In the genomic region with DNA sequence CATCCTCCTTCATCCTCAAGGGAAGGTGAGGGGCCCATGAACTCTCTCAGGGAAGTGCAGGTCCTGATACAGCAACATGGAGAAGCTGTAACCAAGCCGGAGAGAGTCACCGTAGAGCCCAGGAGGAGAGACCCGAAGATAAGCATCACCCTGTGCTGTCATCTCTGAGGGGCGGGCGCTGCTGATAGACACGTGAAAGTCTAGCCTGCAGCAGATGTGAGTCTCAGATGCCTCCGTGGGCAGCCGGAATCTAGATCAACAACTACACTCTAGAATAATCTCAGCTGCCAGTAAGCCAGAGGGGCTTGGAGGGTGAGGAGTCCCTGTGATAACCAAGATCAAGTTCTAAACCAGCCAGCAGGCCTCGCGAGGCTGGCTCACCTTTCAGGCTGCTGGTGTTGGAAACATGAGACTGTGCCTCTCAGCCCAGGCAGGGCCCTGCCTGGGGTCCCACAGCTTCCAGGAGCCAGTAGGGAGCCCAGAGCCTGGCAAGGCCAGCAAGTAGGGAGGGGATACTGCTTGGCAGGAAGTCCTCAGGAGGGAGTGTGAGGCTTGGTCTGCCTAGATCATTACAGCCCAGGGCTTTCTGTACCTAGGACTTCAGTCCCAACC, we compare ENCODE assay signal across 1 cellular context.
TF ChIP-seq lines count a peak whose summit lies in the region.

No MANE protein-coding gene starts in this region.

TF ChIP-seq in K562, 482 proteins besides CTCF, POLR2A, EP300 and RAD21 (continued from another document and continues in another):
- TF ChIP-seq PTTG1 (tag; IDR thresholded peaks at IDR 0.05; ENCODE audit: low read depth) (no peak), ZNF436 (CRISPR knock-in tag; IDR thresholded peaks at IDR 0.05) (no peak), BCL6 (CRISPR knock-in tag; IDR thresholded peaks at IDR 0.05) (no peak), PHF8 (IDR thresholded peaks at IDR 0.05; ENCODE audit: borderline replicate concordance, low read length) (no peak), ZNF696 (CRISPR knock-in tag; conservative IDR thresholded peaks at IDR 0.05) (no peak), CHD1 (IDR thresholded peaks at IDR 0.05; ENCODE audit: low read length) (no peak), ZNF146 (CRISPR knock-in tag; IDR thresholded peaks at IDR 0.05; ENCODE audit: unreplicated experiment) (no peak), ZNF644 (tag; IDR thresholded peaks at IDR 0.05; ENCODE audit: low read depth) (no peak), C11orf30 (IDR thresholded peaks at IDR 0.05; ENCODE audit: low read depth) (no peak), OTX1 (CRISPR knock-in tag; IDR thresholded peaks at IDR 0.05) (no peak), ARHGAP35 (IDR thresholded peaks at IDR 0.05; ENCODE audit: partially characterized antibody) (no peak), SETDB1 (IDR thresholded peaks at IDR 0.05; ENCODE audit: low read length) (no peak), NFRKB (IDR thresholded peaks at IDR 0.05; ENCODE audit: low read depth) (no peak), POLR3G (IDR thresholded peaks at IDR 0.05; ENCODE audit: extremely low read depth, insufficient read length, insufficient replicate concordance) (no peak), SMARCE1 (IDR thresholded peaks at IDR 0.05) (peak; percentile 59; the same call in 1 of the 2 replicates), MTA1 (IDR thresholded peaks at IDR 0.05; ENCODE audit: borderline replicate concordance) (peak; percentile 52; the same call in 1 of the 2 replicates), RBM17 (IDR thresholded peaks at IDR 0.05; ENCODE audit: borderline replicate concordance, low read depth, low read length) (no peak), CBFB (CRISPR knock-in tag; IDR thresholded peaks at IDR 0.05) (no peak), MCM2 (IDR thresholded peaks at IDR 0.05; ENCODE audit: low read depth) (no peak), CREM (IDR thresholded peaks at IDR 0.05; ENCODE audit: low read depth) (peak; percentile 78), POU5F1 (IDR thresholded peaks at IDR 0.05; ENCODE audit: borderline replicate concordance, low read depth, low read length, partially characterized antibody) (no peak), CCNT2 (IDR thresholded peaks at IDR 0.05; ENCODE audit: borderline replicate concordance, extremely low read depth, insufficient read length, low read depth, low read length) (no peak), U2AF2 (optimal IDR thresholded peaks at IDR 0.05; ENCODE audit: low read depth, low read length) (no peak), RCOR1 (IDR thresholded peaks at IDR 0.05; ENCODE audit: borderline replicate concordance in 1 of 2, low read depth in 2 of 2, low read length in 2 of 2) (peak in 1 of 2 experiments; percentile 92; a peak in 2 of 4 replicates), MEIS2 (IDR thresholded peaks at IDR 0.05; ENCODE audit: partially characterized antibody) (peak; percentile 85), KDM1A (IDR thresholded peaks at IDR 0.05) (peak; percentile 62 to 68; a peak in 3 of 4 replicates), PTRF (tag; IDR thresholded peaks at IDR 0.05) (no peak), LARP7 (IDR thresholded peaks at IDR 0.05) (no peak)
- TF ChIP-seq, protein P1, sequence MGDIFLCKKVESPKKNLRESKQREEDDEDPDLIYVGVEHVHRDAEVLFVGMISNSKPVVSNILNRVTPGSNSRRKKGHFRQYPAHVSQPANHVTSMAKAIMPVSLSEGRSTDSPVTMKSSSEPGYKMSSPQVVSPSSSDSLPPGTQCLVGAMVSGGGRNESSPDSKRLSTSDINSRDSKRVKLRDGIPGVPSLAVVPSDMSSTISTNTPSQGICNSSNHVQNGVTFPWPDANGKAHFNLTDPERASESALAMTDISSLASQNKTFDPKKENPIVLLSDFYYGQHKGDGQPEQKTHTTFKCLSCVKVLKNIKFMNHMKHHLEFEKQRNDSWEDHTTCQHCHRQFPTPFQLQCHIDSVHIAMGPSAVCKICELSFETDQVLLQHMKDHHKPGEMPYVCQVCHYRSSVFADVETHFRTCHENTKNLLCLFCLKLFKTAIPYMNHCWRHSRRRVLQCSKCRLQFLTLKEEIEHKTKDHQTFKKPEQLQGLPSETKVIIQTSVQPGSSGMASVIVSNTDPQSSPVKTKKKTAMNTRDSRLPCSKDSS (IDR thresholded peaks at IDR 0.05; ENCODE audit: low read depth, partially characterized antibody), result no peak
- TF ChIP-seq, protein P2, sequence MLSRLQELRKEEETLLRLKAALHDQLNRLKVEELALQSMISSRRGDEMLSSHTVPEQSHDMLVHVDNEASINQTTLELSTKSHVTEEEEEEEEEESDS (CRISPR knock-in tag; IDR thresholded peaks at IDR 0.05), result no peak
- TF ChIP-seq, protein P3, sequence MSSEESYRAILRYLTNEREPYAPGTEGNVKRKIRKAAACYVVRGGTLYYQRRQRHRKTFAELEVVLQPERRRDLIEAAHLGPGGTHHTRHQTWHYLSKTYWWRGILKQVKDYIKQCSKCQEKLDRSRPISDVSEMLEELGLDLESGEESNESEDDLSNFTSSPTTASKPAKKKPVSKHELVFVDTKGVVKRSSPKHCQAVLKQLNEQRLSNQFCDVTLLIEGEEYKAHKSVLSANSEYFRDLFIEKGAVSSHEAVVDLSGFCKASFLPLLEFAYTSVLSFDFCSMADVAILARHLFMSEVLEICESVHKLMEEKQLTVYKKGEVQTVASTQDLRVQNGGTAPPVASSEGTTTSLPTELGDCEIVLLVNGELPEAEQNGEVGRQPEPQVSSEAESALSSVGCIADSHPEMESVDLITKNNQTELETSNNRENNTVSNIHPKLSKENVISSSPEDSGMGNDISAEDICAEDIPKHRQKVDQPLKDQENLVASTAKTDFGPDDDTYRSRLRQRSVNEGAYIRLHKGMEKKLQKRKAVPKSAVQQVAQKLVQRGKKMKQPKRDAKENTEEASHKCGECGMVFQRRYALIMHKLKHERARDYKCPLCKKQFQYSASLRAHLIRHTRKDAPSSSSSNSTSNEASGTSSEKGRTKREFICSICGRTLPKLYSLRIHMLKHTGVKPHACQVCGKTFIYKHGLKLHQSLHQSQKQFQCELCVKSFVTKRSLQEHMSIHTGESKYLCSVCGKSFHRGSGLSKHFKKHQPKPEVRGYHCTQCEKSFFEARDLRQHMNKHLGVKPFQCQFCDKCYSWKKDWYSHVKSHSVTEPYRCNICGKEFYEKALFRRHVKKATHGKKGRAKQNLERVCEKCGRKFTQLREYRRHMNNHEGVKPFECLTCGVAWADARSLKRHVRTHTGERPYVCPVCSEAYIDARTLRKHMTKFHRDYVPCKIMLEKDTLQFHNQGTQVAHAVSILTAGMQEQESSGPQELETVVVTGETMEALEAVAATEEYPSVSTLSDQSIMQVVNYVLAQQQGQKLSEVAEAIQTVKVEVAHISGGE (CRISPR knock-in tag; IDR thresholded peaks at IDR 0.05), result no peak
- TF ChIP-seq, protein P4, sequence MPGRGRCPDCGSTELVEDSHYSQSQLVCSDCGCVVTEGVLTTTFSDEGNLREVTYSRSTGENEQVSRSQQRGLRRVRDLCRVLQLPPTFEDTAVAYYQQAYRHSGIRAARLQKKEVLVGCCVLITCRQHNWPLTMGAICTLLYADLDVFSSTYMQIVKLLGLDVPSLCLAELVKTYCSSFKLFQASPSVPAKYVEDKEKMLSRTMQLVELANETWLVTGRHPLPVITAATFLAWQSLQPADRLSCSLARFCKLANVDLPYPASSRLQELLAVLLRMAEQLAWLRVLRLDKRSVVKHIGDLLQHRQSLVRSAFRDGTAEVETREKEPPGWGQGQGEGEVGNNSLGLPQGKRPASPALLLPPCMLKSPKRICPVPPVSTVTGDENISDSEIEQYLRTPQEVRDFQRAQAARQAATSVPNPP (IDR thresholded peaks at IDR 0.05; ENCODE audit: borderline replicate concordance, insufficient read depth, insufficient read length), result no peak
- TF ChIP-seq, protein P5, sequence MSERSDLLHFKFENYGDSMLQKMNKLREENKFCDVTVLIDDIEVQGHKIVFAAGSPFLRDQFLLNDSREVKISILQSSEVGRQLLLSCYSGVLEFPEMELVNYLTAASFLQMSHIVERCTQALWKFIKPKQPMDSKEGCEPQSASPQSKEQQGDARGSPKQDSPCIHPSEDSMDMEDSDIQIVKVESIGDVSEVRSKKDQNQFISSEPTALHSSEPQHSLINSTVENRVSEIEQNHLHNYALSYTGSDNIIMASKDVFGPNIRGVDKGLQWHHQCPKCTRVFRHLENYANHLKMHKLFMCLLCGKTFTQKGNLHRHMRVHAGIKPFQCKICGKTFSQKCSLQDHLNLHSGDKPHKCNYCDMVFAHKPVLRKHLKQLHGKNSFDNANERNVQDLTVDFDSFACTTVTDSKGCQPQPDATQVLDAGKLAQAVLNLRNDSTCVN (CRISPR knock-in tag; IDR thresholded peaks at IDR 0.05), result no peak
- TF ChIP-seq, protein P6, sequence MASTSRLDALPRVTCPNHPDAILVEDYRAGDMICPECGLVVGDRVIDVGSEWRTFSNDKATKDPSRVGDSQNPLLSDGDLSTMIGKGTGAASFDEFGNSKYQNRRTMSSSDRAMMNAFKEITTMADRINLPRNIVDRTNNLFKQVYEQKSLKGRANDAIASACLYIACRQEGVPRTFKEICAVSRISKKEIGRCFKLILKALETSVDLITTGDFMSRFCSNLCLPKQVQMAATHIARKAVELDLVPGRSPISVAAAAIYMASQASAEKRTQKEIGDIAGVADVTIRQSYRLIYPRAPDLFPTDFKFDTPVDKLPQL (IDR thresholded peaks at IDR 0.05; ENCODE audit: extremely low read depth, insufficient read length), result no peak
- TF ChIP-seq, protein P7, sequence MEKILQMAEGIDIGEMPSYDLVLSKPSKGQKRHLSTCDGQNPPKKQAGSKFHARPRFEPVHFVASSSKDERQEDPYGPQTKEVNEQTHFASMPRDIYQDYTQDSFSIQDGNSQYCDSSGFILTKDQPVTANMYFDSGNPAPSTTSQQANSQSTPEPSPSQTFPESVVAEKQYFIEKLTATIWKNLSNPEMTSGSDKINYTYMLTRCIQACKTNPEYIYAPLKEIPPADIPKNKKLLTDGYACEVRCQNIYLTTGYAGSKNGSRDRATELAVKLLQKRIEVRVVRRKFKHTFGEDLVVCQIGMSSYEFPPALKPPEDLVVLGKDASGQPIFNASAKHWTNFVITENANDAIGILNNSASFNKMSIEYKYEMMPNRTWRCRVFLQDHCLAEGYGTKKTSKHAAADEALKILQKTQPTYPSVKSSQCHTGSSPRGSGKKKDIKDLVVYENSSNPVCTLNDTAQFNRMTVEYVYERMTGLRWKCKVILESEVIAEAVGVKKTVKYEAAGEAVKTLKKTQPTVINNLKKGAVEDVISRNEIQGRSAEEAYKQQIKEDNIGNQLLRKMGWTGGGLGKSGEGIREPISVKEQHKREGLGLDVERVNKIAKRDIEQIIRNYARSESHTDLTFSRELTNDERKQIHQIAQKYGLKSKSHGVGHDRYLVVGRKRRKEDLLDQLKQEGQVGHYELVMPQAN (IDR thresholded peaks at IDR 0.05; ENCODE audit: borderline replicate concordance), result no peak
- TF ChIP-seq, protein P8, sequence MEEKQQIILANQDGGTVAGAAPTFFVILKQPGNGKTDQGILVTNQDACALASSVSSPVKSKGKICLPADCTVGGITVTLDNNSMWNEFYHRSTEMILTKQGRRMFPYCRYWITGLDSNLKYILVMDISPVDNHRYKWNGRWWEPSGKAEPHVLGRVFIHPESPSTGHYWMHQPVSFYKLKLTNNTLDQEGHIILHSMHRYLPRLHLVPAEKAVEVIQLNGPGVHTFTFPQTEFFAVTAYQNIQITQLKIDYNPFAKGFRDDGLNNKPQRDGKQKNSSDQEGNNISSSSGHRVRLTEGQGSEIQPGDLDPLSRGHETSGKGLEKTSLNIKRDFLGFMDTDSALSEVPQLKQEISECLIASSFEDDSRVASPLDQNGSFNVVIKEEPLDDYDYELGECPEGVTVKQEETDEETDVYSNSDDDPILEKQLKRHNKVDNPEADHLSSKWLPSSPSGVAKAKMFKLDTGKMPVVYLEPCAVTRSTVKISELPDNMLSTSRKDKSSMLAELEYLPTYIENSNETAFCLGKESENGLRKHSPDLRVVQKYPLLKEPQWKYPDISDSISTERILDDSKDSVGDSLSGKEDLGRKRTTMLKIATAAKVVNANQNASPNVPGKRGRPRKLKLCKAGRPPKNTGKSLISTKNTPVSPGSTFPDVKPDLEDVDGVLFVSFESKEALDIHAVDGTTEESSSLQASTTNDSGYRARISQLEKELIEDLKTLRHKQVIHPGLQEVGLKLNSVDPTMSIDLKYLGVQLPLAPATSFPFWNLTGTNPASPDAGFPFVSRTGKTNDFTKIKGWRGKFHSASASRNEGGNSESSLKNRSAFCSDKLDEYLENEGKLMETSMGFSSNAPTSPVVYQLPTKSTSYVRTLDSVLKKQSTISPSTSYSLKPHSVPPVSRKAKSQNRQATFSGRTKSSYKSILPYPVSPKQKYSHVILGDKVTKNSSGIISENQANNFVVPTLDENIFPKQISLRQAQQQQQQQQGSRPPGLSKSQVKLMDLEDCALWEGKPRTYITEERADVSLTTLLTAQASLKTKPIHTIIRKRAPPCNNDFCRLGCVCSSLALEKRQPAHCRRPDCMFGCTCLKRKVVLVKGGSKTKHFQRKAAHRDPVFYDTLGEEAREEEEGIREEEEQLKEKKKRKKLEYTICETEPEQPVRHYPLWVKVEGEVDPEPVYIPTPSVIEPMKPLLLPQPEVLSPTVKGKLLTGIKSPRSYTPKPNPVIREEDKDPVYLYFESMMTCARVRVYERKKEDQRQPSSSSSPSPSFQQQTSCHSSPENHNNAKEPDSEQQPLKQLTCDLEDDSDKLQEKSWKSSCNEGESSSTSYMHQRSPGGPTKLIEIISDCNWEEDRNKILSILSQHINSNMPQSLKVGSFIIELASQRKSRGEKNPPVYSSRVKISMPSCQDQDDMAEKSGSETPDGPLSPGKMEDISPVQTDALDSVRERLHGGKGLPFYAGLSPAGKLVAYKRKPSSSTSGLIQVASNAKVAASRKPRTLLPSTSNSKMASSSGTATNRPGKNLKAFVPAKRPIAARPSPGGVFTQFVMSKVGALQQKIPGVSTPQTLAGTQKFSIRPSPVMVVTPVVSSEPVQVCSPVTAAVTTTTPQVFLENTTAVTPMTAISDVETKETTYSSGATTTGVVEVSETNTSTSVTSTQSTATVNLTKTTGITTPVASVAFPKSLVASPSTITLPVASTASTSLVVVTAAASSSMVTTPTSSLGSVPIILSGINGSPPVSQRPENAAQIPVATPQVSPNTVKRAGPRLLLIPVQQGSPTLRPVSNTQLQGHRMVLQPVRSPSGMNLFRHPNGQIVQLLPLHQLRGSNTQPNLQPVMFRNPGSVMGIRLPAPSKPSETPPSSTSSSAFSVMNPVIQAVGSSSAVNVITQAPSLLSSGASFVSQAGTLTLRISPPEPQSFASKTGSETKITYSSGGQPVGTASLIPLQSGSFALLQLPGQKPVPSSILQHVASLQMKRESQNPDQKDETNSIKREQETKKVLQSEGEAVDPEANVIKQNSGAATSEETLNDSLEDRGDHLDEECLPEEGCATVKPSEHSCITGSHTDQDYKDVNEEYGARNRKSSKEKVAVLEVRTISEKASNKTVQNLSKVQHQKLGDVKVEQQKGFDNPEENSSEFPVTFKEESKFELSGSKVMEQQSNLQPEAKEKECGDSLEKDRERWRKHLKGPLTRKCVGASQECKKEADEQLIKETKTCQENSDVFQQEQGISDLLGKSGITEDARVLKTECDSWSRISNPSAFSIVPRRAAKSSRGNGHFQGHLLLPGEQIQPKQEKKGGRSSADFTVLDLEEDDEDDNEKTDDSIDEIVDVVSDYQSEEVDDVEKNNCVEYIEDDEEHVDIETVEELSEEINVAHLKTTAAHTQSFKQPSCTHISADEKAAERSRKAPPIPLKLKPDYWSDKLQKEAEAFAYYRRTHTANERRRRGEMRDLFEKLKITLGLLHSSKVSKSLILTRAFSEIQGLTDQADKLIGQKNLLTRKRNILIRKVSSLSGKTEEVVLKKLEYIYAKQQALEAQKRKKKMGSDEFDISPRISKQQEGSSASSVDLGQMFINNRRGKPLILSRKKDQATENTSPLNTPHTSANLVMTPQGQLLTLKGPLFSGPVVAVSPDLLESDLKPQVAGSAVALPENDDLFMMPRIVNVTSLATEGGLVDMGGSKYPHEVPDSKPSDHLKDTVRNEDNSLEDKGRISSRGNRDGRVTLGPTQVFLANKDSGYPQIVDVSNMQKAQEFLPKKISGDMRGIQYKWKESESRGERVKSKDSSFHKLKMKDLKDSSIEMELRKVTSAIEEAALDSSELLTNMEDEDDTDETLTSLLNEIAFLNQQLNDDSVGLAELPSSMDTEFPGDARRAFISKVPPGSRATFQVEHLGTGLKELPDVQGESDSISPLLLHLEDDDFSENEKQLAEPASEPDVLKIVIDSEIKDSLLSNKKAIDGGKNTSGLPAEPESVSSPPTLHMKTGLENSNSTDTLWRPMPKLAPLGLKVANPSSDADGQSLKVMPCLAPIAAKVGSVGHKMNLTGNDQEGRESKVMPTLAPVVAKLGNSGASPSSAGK (IDR thresholded peaks at IDR 0.05), result no peak; the same call in 1 of the 2 replicates
